In genomic region chr1:111654839-111655238, GRCh38 we compare ENCODE assay signal across 12 cellular contexts. TPM values are rescaled to one million over a fixed set of nuclear protein-coding genes. Genes with fewer than 3 reads are reported as not detected.
DNase-seq lines count a peak whose midpoint lies in the region; ATAC-seq and TF ChIP-seq lines count a peak whose summit lies in the region.
"Had no signal": no experiment of that assay in that cellular context is flagged by ENCODE, and none has a peak within 500 bp of the region (broad histone marks: within the 10 kb centered on the region; RNA-seq: fewer than 3 reads in every experiment).

No MANE protein-coding gene starts in this region.

- no peak for TF ChIP-seq CTCF in PC-9 (conservative IDR thresholded peaks at IDR 0.05)

- H3K4me3 ChIP-seq in Karpas-422 (ENCODE audit: low read length) (no peak overlapping the region), PC-9 (no peak overlapping the region)
- H3K4me3 ChIP-seq: right lobe of liver, thoracic aorta had no signal

- H4K20me1 ChIP-seq in Karpas-422 (ENCODE audit: insufficient read depth, low read depth, low read length), result no peaks in the 10 kb centered on the region
- peaks cover 6% of the 10 kb centered on the region; the same call in 1 of the 2 replicates for H4K20me1 ChIP-seq in PC-9 (ENCODE audit: insufficient read depth)

- H3K27ac Mint-ChIP-seq in activated CD8-positive, alpha-beta memory T cell treated with anti-CD3 and anti-CD28 coated beads, Interleukin-2, amount 10 ng/mL, durations not matched to agents 7 days and 5 days, result peak overlapping the region; percentile 65
- peak overlapping the region; percentile 72 for H3K27ac Mint-ChIP-seq in stimulated activated memory B cell treated with anti-CD40 and anti-IgM and Interleukin-4, amounts not matched to agents 10 μg/mL and 1 μg/mL and 100 μg/mL, for 72 hours

- BruUV-seq in PC-9 (replicated peaks; lab: Mats Ljungman, UMichigan), result no TSS peak

- peaks cover 23% of the 10 kb centered on the region for H3F3A ChIP-seq in PC-9 (ENCODE audit: insufficient read depth, low read depth)

- H3K4me1 ChIP-seq in Karpas-422 (ENCODE audit: low read length) (peaks cover 52% of the 10 kb centered on the region), PC-9 (replicated peaks; ENCODE audit: insufficient read depth) (peaks cover 19% of the 10 kb centered on the region)

- H3K9me2 ChIP-seq in Karpas-422 (replicated peaks; ENCODE audit: insufficient read depth, low read length) (no peaks in the 10 kb centered on the region), PC-9 (ENCODE audit: insufficient read depth) (no peaks in the 10 kb centered on the region)

- no peaks in the 10 kb centered on the region for H3K36me3 ChIP-seq in Karpas-422 (ENCODE audit: insufficient read depth, low read length)
- H3K36me3 ChIP-seq in PC-9 (ENCODE audit: low read depth), result peaks cover 3% of the 10 kb centered on the region; the same call in 1 of the 2 replicates
- H3K36me3 ChIP-seq: right lobe of liver, thoracic aorta had no signal

- H3K9me3 ChIP-seq in Karpas-422 (ENCODE audit: low read length) (no peaks in the 10 kb centered on the region), PC-9 (ENCODE audit: insufficient read depth, low read depth) (no peaks in the 10 kb centered on the region)
- H3K9me3 ChIP-seq: right lobe of liver, thoracic aorta had no signal

- peaks cover 61% of the 10 kb centered on the region for H3K4me1 Mint-ChIP-seq in activated CD8-positive, alpha-beta memory T cell treated with anti-CD3 and anti-CD28 coated beads, Interleukin-2, amount 10 ng/mL, durations not matched to agents 7 days and 5 days
- peaks cover 58% of the 10 kb centered on the region for H3K4me1 Mint-ChIP-seq in stimulated activated memory B cell treated with anti-CD40 and anti-IgM and Interleukin-4, amounts not matched to agents 10 μg/mL and 1 μg/mL and 100 μg/mL, for 72 hours

- H3K27me3 ChIP-seq in Karpas-422 (ENCODE audit: low read length) (no peaks in the 10 kb centered on the region), PC-9 (ENCODE audit: insufficient read depth, low read depth) (no peaks in the 10 kb centered on the region)
- H3K27me3 ChIP-seq: right lobe of liver had no signal

- POLR2A ChIA-PET in PC-9 (lab: Charles Lee; ENCODE audit: unreplicated experiment), result no interaction called here

- intact Hi-C loops in PC-9 (cut with micrococcal nuclease; ENCODE audit: unreplicated experiment), result loop anchor here (5.0 kb wide), 1 partner anchor 102 kb away; the partner anchor contains the start of gene DDX20

- DNase-seq in activated CD8-positive, alpha-beta memory T cell treated with anti-CD3 and anti-CD28 coated beads, Interleukin-2, amount 10 ng/mL, durations not matched to agents 7 days and 5 days, result peak; percentile 56
- no peak for DNase-seq in activated CD8-positive, alpha-beta memory T cell treated with anti-CD3 and anti-CD28 coated beads for 24 hours
- DNase-seq in Karpas-422 (no peak), DMS153 (lab: John Stamatoyannopoulos, UW) (no peak), PC-9 (no peak)
- DNase-seq: DMS53, Kasumi-1, right lobe of liver had no signal

- no peak overlapping the region for H3K4me3 Mint-ChIP-seq in activated CD8-positive, alpha-beta memory T cell treated with anti-CD3 and anti-CD28 coated beads, Interleukin-2, amount 10 ng/mL, durations not matched to agents 7 days and 5 days
- H3K4me3 Mint-ChIP-seq in stimulated activated memory B cell treated with anti-CD40 and anti-IgM and Interleukin-4, amounts not matched to agents 10 μg/mL and 1 μg/mL and 100 μg/mL, for 72 hours, result peak overlapping the region; percentile 34

- peaks cover 23% of the 10 kb centered on the region for H3K36me3 Mint-ChIP-seq in activated CD8-positive, alpha-beta memory T cell treated with anti-CD3 and anti-CD28 coated beads, Interleukin-2, amount 10 ng/mL, durations not matched to agents 7 days and 5 days
- peaks cover 39% of the 10 kb centered on the region for H3K36me3 Mint-ChIP-seq in stimulated activated memory B cell treated with anti-CD40 and anti-IgM and Interleukin-4, amounts not matched to agents 10 μg/mL and 1 μg/mL and 100 μg/mL, for 72 hours

- ATAC-seq in activated CD8-positive, alpha-beta memory T cell treated with anti-CD3 and anti-CD28 coated beads, Interleukin-2, amount 10 ng/mL, durations not matched to agents 7 days and 5 days, result peak; percentile 81
- ATAC-seq in GM21737 (IDR thresholded peaks at IDR 0.05; ENCODE audit: unreplicated experiment) (peak; percentile 62), GM21515 (IDR thresholded peaks at IDR 0.05; ENCODE audit: unreplicated experiment) (no peak)
- ATAC-seq in stimulated activated memory B cell treated with anti-CD40 and anti-IgM and Interleukin-4, amounts not matched to agents 10 μg/mL and 1 μg/mL and 100 μg/mL, for 72 hours, result peak; percentile 70
- ATAC-seq: right lobe of liver had no signal

- CTCF ChIA-PET in activated CD8-positive, alpha-beta memory T cell treated with anti-CD3 and anti-CD28 coated beads, Interleukin-2, amount 10 ng/mL, durations not matched to agents 7 days and 5 days (lab: Charles Lee), result interaction anchor here (1.1 to 1.6 kb wide), 3 partner anchors 39 to 178 kb away, joined by 3 to 11 read pairs (median 3); no protein-coding TSS in a partner anchor
- CTCF ChIA-PET in PC-9 (lab: Charles Lee), result interaction anchor here (0.7 to 0.9 kb wide), 2 partner anchors 39 to 70 kb away, joined by 3 to 7 read pairs; no protein-coding TSS in a partner anchor

- H3K27ac ChIP-seq in Karpas-422 (ENCODE audit: low read length) (peak overlapping the region; percentile 11; the same call in 1 of the 2 replicates), PC-9 (no peak overlapping the region)
- H3K27ac ChIP-seq: right lobe of liver, thoracic aorta had no signal

- H3K27me3 Mint-ChIP-seq in activated CD8-positive, alpha-beta memory T cell treated with anti-CD3 and anti-CD28 coated beads, Interleukin-2, amount 10 ng/mL, durations not matched to agents 7 days and 5 days, result no peaks in the 10 kb centered on the region
- H3K27me3 Mint-ChIP-seq in stimulated activated memory B cell treated with anti-CD40 and anti-IgM and Interleukin-4, amounts not matched to agents 10 μg/mL and 1 μg/mL and 100 μg/mL, for 72 hours, result no peaks in the 10 kb centered on the region

- H3K4me2 ChIP-seq in Karpas-422 (ENCODE audit: low read depth, low read length, poor library complexity, severe bottlenecking) (no peak overlapping the region), PC-9 (no peak overlapping the region)

- H3K79me2 ChIP-seq in Karpas-422 (ENCODE audit: low read length), result peaks cover 85% of the 10 kb centered on the region
- peaks cover 43% of the 10 kb centered on the region for H3K79me2 ChIP-seq in PC-9 (ENCODE audit: low read depth)

- no peaks in the 10 kb centered on the region for H3K9me3 Mint-ChIP-seq in activated CD8-positive, alpha-beta memory T cell treated with anti-CD3 and anti-CD28 coated beads, Interleukin-2, amount 10 ng/mL, durations not matched to agents 7 days and 5 days (ENCODE audit: low read depth)
- H3K9me3 Mint-ChIP-seq in stimulated activated memory B cell treated with anti-CD40 and anti-IgM and Interleukin-4, amounts not matched to agents 10 μg/mL and 1 μg/mL and 100 μg/mL, for 72 hours, result no peaks in the 10 kb centered on the region

- H3K9ac ChIP-seq in Karpas-422 (ENCODE audit: low read length), result no peak overlapping the region

- H2AFZ ChIP-seq in Karpas-422 (ENCODE audit: low read length) (no peak overlapping the region), PC-9 (no peak overlapping the region)

RNA-seq across cellular contexts. Expression of gene RAP1A, which starts 35.2 kb away (rescaled TPM):
- total RNA-seq in activated CD8-positive, alpha-beta memory T cell treated with anti-CD3 and anti-CD28 coated beads, Interleukin-2, amount 10 ng/mL, durations not matched to agents 7 days and 5 days, result 100 to 1,000 TPM; 161 to 224 TPM
- total RNA-seq in Karpas-422 (2014; rRNA removed; shearing (Covaris generic); ENCODE audit: low replicate concordance), result 12.0 and 55.3 TPM in 2 replicates
- 45.4 and 55.2 TPM in 2 replicates for total RNA-seq in PC-9 (2021)
